ENCODE assay signal across 4 cellular contexts in the genomic region with DNA sequence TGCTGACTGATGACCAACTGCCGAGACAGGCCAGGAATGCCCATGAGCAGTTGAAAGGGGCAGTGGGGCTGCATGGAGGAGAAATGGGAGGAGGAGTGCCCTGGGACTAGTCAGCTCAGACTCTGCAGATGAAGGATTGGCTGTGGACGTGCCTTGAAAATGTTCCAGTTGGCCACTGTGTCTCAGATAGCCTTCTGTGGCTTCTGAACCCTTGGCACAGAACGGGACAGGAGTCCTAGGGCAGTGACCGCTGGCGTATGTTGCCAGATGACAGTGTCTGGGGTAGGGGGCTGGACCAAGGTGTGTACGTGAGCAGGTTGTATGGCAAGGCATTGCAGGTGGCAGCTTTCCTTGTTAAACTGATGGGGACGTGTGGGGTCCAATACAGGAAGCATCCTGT. TPM values are rescaled to one million over a fixed set of nuclear protein-coding genes. Genes with fewer than 3 reads are reported as not detected.
"Had no signal": no experiment of that assay in that cellular context is flagged by ENCODE, and none has a peak within 500 bp of the region (broad histone marks: within the 10 kb centered on the region; RNA-seq: fewer than 3 reads in every experiment).

No MANE protein-coding gene starts in this region.

RNA-seq across cellular contexts. Expression of gene CSAG2, which starts 2.6 kb away (rescaled TPM):
- total RNA-seq: HepG2, HT-29, IMR-90 had no signal
- polyA plus RNA-seq: HepG2, IgD-negative memory B cell, IMR-90 had no signal

RNA-seq across cellular contexts. Expression of gene MAGEA3, which starts 7.9 kb away (rescaled TPM):
- total RNA-seq: HepG2, IMR-90 had no signal
- polyA plus RNA-seq: HepG2, IgD-negative memory B cell, IMR-90 had no signal

RNA-seq across cellular contexts. Expression of gene MAGEA2B, which starts 7.9 kb away (rescaled TPM):
- total RNA-seq: HT-29, IMR-90 had no signal
- polyA plus RNA-seq: HepG2, IgD-negative memory B cell, IMR-90 had no signal

RNA-seq across cellular contexts. Expression of gene CSAG1, which starts 27.0 kb away (rescaled TPM):
- total RNA-seq: HepG2, IMR-90 had no signal
- polyA plus RNA-seq: HepG2, IgD-negative memory B cell, IMR-90 had no signal

RNA-seq across cellular contexts. Expression of gene MAGEA12, which starts 27.1 kb away (rescaled TPM):
- total RNA-seq: HepG2, IMR-90 had no signal
- polyA plus RNA-seq: HepG2, IgD-negative memory B cell, IMR-90 had no signal
